Comparison of ENCODE assay signal across 8 cellular contexts in genomic region chr11:124622531-124623451, GRCh38. TPM values are rescaled to one million over a fixed set of nuclear protein-coding genes. Genes with fewer than 3 reads are reported as not detected.
A peak's percentile ranks its signal among the peaks of the same experiment; 100 is the strongest.
DNase-seq lines count a peak whose midpoint lies in the region; ATAC-seq and TF ChIP-seq lines count a peak whose summit lies in the region.

Gene TBRG1, plus strand, starts transcription at chr11:124622864. Its CDS starts 220 bp downstream, at chr11:124623084.

- peaks cover 0 to 2% (median 0%) of the 10 kb centered on the region in 7 donors for H3K9me3 Mint-ChIP-seq in CD14-positive monocyte
- H3K9me3 Mint-ChIP-seq in activated CD4-positive, alpha-beta memory T cell treated with anti-CD3 and anti-CD28 coated beads for 36 hours, result no peaks in the 10 kb centered on the region

- H3K36me3 ChIP-seq in liver (ENCODE audit: control insufficient read depth in 4 of 4, insufficient read depth in 3 of 4, low read depth in 1 of 4, low read length in 3 of 4), result peaks cover 4 to 20% (median 15%) of the 10 kb centered on the region in 4 donors

- peaks cover 24 to 25% of the 10 kb centered on the region in 2 donors for H3K36me3 Mint-ChIP-seq in CD14-positive monocyte
- peaks cover 20% of the 10 kb centered on the region for H3K36me3 Mint-ChIP-seq in activated CD4-positive, alpha-beta memory T cell treated with anti-CD3 and anti-CD28 coated beads for 36 hours

- H3K27me3 Mint-ChIP-seq in CD14-positive monocyte (ENCODE audit: low read depth in 3 of 3), result peaks cover 4 to 12% (median 5%) of the 10 kb centered on the region in 3 donors
- peaks cover 2% of the 10 kb centered on the region for H3K27me3 Mint-ChIP-seq in activated CD4-positive, alpha-beta memory T cell treated with anti-CD3 and anti-CD28 coated beads for 36 hours

- CTCF ChIA-PET in activated CD4-positive, alpha-beta memory T cell treated with anti-CD3 and anti-CD28 coated beads for 36 hours (lab: Charles Lee), result interaction anchor here (0.7 to 1.6 kb wide), 6 partner anchors 21 to 254 kb away, joined by 3 to 9 read pairs (median 4); partner anchors contain the start of genes MSANTD2 and NRGN

- peaks cover 31% of the 10 kb centered on the region for H3K4me1 Mint-ChIP-seq in CD14-positive monocyte
- peaks cover 28% of the 10 kb centered on the region for H3K4me1 Mint-ChIP-seq in activated CD4-positive, alpha-beta memory T cell treated with anti-CD3 and anti-CD28 coated beads for 36 hours (ENCODE audit: low read depth)

- no peaks in the 10 kb centered on the region for H3K9me3 ChIP-seq in liver (ENCODE audit: control insufficient read depth in 4 of 4, low read length in 3 of 4)

- H3K27me3 ChIP-seq in dorsolateral prefrontal cortex (no peaks in the 10 kb centered on the region), liver (ENCODE audit: control insufficient read depth in 4 of 4, insufficient read depth in 4 of 4, low read length in 3 of 4) (peaks cover 0 to 3% (median 1%) of the 10 kb centered on the region in 4 donors)

- under 1% methylated on average over 57 of the region's 57 CpGs for WGBS in liver

- TF ChIP-seq RAD21 in liver (IDR thresholded peaks at IDR 0.05), result no peak

- peak; percentile 79 for DNase-seq in CD14-positive monocyte (ENCODE audit: low spot score)
- peak; percentile 96 for DNase-seq in NCI-H82 (lab: John Stamatoyannopoulos, UW)
- peak; percentile 87 for DNase-seq in activated CD4-positive, alpha-beta memory T cell treated with anti-CD3 and anti-CD28 coated beads for 36 hours
- DNase-seq in dorsolateral prefrontal cortex, result peak; percentile 85 to 95 (median 93)
- DNase-seq in stimulated activated CD4-positive, alpha-beta T cell treated with anti-CD3 and anti-CD28 coated beads, Interleukin-4, amount 100 ng/mL, for 24 hours, result peak; percentile 85

- peak within 1 kb of the TSS; percentile 71 to 100 (median 93) for H3K4me3 ChIP-seq in dorsolateral prefrontal cortex
- H3K4me3 ChIP-seq in liver (ENCODE audit: low read depth in 1 of 3, low read length in 3 of 3), result peak within 1 kb of the TSS; percentile 75 to 99 (median 96)

- H3K27ac ChIP-seq in dorsolateral prefrontal cortex (peak within 1 kb of the TSS; percentile 24 to 97 (median 90)), liver (ENCODE audit: low read depth in 1 of 2, low read length in 2 of 2) (peak within 1 kb of the TSS; percentile 95 to 96)

- intact Hi-C loops in CD14-positive monocyte (cut with micrococcal nuclease), result no loop called here
- intact Hi-C loops in activated CD4-positive, alpha-beta memory T cell treated with anti-CD3 and anti-CD28 coated beads for 36 hours (cut with micrococcal nuclease), result loop anchor here (1.0 to 5.0 kb wide), 5 partner anchors 50 to 330 kb away; partner anchors contain the start of genes CCDC15, SIAE and SPA17
- intact Hi-C loops in dorsolateral prefrontal cortex (cut with DNase I), result no loop called here

- H3K4me3 Mint-ChIP-seq in CD14-positive monocyte, result peak within 1 kb of the TSS; percentile 96 to 100
- peak within 1 kb of the TSS; percentile 85 for H3K4me3 Mint-ChIP-seq in activated CD4-positive, alpha-beta memory T cell treated with anti-CD3 and anti-CD28 coated beads for 36 hours

- POLR2A ChIA-PET in activated CD4-positive, alpha-beta memory T cell treated with anti-CD3 and anti-CD28 coated beads for 36 hours (lab: Charles Lee), result interaction anchor here (0.8 to 2.4 kb wide), 3 partner anchors 50 to 947 kb away, joined by 3 to 16 read pairs (median 3); partner anchors contain the start of genes EI24, MSANTD2 and SIAE

- ATAC-seq in GM19397 (IDR thresholded peaks at IDR 0.05; ENCODE audit: unreplicated experiment), result peak; percentile 97
- ATAC-seq in HG03565 (IDR thresholded peaks at IDR 0.05; ENCODE audit: unreplicated experiment), result peak; percentile 95

- peak within 1 kb of the TSS; percentile 93 to 99 (median 98) for H3K27ac Mint-ChIP-seq in CD14-positive monocyte
- H3K27ac Mint-ChIP-seq in activated CD4-positive, alpha-beta memory T cell treated with anti-CD3 and anti-CD28 coated beads for 36 hours, result peak within 1 kb of the TSS; percentile 93

- TF ChIP-seq CTCF in CD14-positive monocyte (IDR thresholded peaks at IDR 0.05) (no peak), dorsolateral prefrontal cortex (IDR thresholded peaks at IDR 0.05 in 54 of 56, conservative IDR thresholded peaks at IDR 0.05 in 2 of 56; ENCODE audit: low read depth in 1 of 56, partially characterized antibody in 56 of 56) (peak in 24 of 56 donors; percentile 7 to 45 (median 22)), liver (IDR thresholded peaks at IDR 0.05; ENCODE audit: low read depth, low read length, missing input control) (no peak)

- H3K4me1 ChIP-seq in liver (ENCODE audit: control insufficient read depth in 4 of 4, insufficient read depth in 4 of 4, low read length in 3 of 4), result peaks cover 1 to 16% (median 12%) of the 10 kb centered on the region in 4 donors

- H3K9ac ChIP-seq in liver (ENCODE audit: low read depth in 1 of 2, low read length in 2 of 2), result peak within 1 kb of the TSS; percentile 90 to 92

TF ChIP-seq in liver, 16 proteins besides CTCF, POLR2A, EP300 and RAD21:
- TF ChIP-seq HNF4G (IDR thresholded peaks at IDR 0.05), result no peak
- TF ChIP-seq REST (IDR thresholded peaks at IDR 0.05), result peak; percentile 80
- no peak for TF ChIP-seq JUND (IDR thresholded peaks at IDR 0.05)
- TF ChIP-seq YY1 (IDR thresholded peaks at IDR 0.05), result peak; percentile 43
- TF ChIP-seq NR2F2 (IDR thresholded peaks at IDR 0.05), result no peak
- no peak for TF ChIP-seq ATF3 (IDR thresholded peaks at IDR 0.05)
- TF ChIP-seq ZBTB33 (IDR thresholded peaks at IDR 0.05), result no peak
- peak; percentile 39 for TF ChIP-seq SP1 (IDR thresholded peaks at IDR 0.05)
- no peak for TF ChIP-seq FOXA1 (IDR thresholded peaks at IDR 0.05)
- peak in 1 of 2 donors; percentile 39 for TF ChIP-seq HNF4A (conservative IDR thresholded peaks at IDR 0.05)
- TF ChIP-seq GABPA (IDR thresholded peaks at IDR 0.05 in 1 of 2, conservative IDR thresholded peaks at IDR 0.05 in 1 of 2), result peak; percentile 91 to 97
- TF ChIP-seq MAX (IDR thresholded peaks at IDR 0.05), result peak; percentile 90
- TF ChIP-seq RXRA (IDR thresholded peaks at IDR 0.05), result peak; percentile 45 to 75
- TF ChIP-seq TAF1 (conservative IDR thresholded peaks at IDR 0.05), result peak; percentile 41
- peak; percentile 92 to 97 for TF ChIP-seq EGR1 (IDR thresholded peaks at IDR 0.05; ENCODE audit: low read depth in 2 of 2)
- no peak for TF ChIP-seq FOXA2 (IDR thresholded peaks at IDR 0.05)
TF ChIP-seq in liver: peak in this region for 9.

RNA-seq across cellular contexts. Expression of gene TBRG1, which starts in this region (rescaled TPM):
- polyA plus RNA-seq in CD14-positive monocyte (10 to 100 TPM; 39.7 to 43.5 TPM), liver (10 to 100 TPM; 14.3 to 32.4 TPM)
- total RNA-seq in activated CD4-positive, alpha-beta memory T cell treated with anti-CD3 and anti-CD28 coated beads for 36 hours, result 10 to 100 TPM; 33.5 to 34.5 TPM
- total RNA-seq in dorsolateral prefrontal cortex (100 to 1,000 TPM in 12 of 120 experiments, 10 to 100 TPM in 108; 47.5 to 107 (median 85.3) TPM), liver (10 to 100 TPM; 13.4 to 18.7 TPM)

Comparison
In these comparisons a context has a peak if more than half of its experiments do, and no peak if none do; other contexts are left out.
1. Peak in every context shown above with its lines: DNase-seq, ATAC-seq, H3K4me3 ChIP-seq and H3K27ac ChIP-seq.